ENCODE assay signal across 2 cellular contexts in the genomic region with DNA sequence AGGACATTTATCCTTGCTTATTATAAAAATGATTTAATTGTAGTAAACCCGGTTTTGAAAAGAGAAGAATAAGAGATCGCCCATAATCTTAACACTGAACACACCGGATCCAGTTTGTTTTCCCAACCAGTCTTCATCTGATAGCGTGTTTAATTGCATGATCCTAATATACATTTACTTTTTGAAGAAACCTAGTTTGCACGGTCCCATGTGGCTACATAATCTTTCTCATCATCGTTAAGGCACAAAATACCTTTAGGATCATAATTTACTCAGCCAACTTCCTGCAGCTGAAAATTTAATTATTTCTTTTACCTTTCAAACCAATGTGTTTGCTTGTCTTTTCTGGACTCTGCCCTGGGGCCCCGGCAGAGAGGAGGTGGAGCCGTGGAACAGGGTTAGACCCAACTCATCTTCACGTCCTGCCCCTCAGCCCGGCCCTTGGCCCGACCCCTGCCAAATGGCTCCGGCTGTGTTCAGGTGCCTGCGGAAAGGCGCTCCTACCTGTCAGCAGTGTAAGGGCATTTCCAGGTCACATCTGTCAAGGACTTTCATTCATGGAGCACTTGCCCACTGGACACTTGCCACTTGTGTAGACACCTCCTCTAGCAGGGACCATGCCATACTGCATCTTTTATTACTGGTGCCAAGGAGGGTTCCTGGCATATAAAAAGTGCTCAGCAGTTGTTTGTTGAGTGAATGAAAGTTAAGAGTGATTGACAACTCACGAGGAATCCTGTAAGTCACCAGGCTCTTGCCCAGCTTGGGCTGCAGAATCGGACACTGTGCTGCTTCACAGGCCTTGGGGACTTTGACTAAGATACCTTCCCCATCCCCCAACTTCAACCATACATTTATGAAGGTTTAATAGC.
TF ChIP-seq lines count a peak whose summit lies in the region.

No MANE protein-coding gene starts in this region.

TF ChIP-seq in A549, 52 proteins besides CTCF, POLR2A, EP300 and RAD21:
- TF ChIP-seq, protein P1, sequence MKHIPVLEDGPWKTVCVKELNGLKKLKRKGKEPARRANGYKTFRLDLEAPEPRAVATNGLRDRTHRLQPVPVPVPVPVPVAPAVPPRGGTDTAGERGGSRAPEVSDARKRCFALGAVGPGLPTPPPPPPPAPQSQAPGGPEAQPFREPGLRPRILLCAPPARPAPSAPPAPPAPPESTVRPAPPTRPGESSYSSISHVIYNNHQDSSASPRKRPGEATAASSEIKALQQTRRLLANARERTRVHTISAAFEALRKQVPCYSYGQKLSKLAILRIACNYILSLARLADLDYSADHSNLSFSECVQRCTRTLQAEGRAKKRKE (CRISPR knock-in tag; IDR thresholded peaks at IDR 0.05; ENCODE audit: low read depth): no peak
- TF ChIP-seq, protein P2, sequence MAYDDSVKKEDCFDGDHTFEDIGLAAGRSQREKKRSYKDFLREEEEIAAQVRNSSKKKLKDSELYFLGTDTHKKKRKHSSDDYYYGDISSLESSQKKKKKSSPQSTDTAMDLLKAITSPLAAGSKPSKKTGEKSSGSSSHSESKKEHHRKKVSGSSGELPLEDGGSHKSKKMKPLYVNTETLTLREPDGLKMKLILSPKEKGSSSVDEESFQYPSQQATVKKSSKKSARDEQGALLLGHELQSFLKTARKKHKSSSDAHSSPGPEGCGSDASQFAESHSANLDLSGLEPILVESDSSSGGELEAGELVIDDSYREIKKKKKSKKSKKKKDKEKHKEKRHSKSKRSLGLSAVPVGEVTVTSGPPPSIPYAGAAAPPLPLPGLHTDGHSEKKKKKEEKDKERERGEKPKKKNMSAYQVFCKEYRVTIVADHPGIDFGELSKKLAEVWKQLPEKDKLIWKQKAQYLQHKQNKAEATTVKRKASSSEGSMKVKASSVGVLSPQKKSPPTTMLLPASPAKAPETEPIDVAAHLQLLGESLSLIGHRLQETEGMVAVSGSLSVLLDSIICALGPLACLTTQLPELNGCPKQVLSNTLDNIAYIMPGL (CRISPR knock-in tag; IDR thresholded peaks at IDR 0.05; ENCODE audit: borderline replicate concordance): no peak
- no peak for TF ChIP-seq KDM1A (IDR thresholded peaks at IDR 0.05; ENCODE audit: low read depth)
- TF ChIP-seq ZNF302 (CRISPR knock-in tag; IDR thresholded peaks at IDR 0.05): no peak
- TF ChIP-seq TP53 (CRISPR knock-in tag; IDR thresholded peaks at IDR 0.05): no peak
- TF ChIP-seq, protein P3, sequence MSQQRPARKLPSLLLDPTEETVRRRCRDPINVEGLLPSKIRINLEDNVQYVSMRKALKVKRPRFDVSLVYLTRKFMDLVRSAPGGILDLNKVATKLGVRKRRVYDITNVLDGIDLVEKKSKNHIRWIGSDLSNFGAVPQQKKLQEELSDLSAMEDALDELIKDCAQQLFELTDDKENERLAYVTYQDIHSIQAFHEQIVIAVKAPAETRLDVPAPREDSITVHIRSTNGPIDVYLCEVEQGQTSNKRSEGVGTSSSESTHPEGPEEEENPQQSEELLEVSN (IDR thresholded peaks at IDR 0.05; ENCODE audit: borderline replicate concordance, low read depth): no peak
- no peak for TF ChIP-seq FOXS1 (CRISPR knock-in tag; IDR thresholded peaks at IDR 0.05)
- TF ChIP-seq MAFK (IDR thresholded peaks at IDR 0.05; ENCODE audit: partially characterized antibody): no peak
- TF ChIP-seq ZSCAN20 (CRISPR knock-in tag; IDR thresholded peaks at IDR 0.05): no peak
- TF ChIP-seq BHLHE40 (IDR thresholded peaks at IDR 0.05; ENCODE audit: low read depth, low read length): no peak

TF ChIP-seq in liver, 16 proteins besides CTCF, POLR2A, EP300 and RAD21:
- TF ChIP-seq, protein P4, sequence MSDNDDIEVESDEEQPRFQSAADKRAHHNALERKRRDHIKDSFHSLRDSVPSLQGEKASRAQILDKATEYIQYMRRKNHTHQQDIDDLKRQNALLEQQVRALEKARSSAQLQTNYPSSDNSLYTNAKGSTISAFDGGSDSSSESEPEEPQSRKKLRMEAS (IDR thresholded peaks at IDR 0.05): peak; percentile 35
- TF ChIP-seq FOXA1 (IDR thresholded peaks at IDR 0.05) (no peak), NR2F2 (IDR thresholded peaks at IDR 0.05) (no peak), HNF4A (conservative IDR thresholded peaks at IDR 0.05) (peak; percentile 76 to 79), SP1 (IDR thresholded peaks at IDR 0.05) (peak; percentile 60), YY1 (IDR thresholded peaks at IDR 0.05) (peak; percentile 36), FOXA2 (IDR thresholded peaks at IDR 0.05) (no peak), TAF1 (conservative IDR thresholded peaks at IDR 0.05) (no peak), JUND (IDR thresholded peaks at IDR 0.05) (no peak), HNF4G (IDR thresholded peaks at IDR 0.05) (peak; percentile 26), GABPA (IDR thresholded peaks at IDR 0.05 in 1 of 2, conservative IDR thresholded peaks at IDR 0.05 in 1 of 2) (peak in 1 of 2 donors; percentile 25), EGR1 (IDR thresholded peaks at IDR 0.05; ENCODE audit: low read depth in 2 of 2) (no peak), RXRA (IDR thresholded peaks at IDR 0.05) (peak; percentile 27 to 30)
- TF ChIP-seq, protein P5, sequence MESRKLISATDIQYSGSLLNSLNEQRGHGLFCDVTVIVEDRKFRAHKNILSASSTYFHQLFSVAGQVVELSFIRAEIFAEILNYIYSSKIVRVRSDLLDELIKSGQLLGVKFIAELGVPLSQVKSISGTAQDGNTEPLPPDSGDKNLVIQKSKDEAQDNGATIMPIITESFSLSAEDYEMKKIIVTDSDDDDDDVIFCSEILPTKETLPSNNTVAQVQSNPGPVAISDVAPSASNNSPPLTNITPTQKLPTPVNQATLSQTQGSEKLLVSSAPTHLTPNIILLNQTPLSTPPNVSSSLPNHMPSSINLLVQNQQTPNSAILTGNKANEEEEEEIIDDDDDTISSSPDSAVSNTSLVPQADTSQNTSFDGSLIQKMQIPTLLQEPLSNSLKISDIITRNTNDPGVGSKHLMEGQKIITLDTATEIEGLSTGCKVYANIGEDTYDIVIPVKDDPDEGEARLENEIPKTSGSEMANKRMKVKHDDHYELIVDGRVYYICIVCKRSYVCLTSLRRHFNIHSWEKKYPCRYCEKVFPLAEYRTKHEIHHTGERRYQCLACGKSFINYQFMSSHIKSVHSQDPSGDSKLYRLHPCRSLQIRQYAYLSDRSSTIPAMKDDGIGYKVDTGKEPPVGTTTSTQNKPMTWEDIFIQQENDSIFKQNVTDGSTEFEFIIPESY (IDR thresholded peaks at IDR 0.05): no peak
- TF ChIP-seq, protein P6, sequence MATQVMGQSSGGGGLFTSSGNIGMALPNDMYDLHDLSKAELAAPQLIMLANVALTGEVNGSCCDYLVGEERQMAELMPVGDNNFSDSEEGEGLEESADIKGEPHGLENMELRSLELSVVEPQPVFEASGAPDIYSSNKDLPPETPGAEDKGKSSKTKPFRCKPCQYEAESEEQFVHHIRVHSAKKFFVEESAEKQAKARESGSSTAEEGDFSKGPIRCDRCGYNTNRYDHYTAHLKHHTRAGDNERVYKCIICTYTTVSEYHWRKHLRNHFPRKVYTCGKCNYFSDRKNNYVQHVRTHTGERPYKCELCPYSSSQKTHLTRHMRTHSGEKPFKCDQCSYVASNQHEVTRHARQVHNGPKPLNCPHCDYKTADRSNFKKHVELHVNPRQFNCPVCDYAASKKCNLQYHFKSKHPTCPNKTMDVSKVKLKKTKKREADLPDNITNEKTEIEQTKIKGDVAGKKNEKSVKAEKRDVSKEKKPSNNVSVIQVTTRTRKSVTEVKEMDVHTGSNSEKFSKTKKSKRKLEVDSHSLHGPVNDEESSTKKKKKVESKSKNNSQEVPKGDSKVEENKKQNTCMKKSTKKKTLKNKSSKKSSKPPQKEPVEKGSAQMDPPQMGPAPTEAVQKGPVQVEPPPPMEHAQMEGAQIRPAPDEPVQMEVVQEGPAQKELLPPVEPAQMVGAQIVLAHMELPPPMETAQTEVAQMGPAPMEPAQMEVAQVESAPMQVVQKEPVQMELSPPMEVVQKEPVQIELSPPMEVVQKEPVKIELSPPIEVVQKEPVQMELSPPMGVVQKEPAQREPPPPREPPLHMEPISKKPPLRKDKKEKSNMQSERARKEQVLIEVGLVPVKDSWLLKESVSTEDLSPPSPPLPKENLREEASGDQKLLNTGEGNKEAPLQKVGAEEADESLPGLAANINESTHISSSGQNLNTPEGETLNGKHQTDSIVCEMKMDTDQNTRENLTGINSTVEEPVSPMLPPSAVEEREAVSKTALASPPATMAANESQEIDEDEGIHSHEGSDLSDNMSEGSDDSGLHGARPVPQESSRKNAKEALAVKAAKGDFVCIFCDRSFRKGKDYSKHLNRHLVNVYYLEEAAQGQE (IDR thresholded peaks at IDR 0.05): no peak
- TF ChIP-seq, protein P7, sequence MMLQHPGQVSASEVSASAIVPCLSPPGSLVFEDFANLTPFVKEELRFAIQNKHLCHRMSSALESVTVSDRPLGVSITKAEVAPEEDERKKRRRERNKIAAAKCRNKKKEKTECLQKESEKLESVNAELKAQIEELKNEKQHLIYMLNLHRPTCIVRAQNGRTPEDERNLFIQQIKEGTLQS (IDR thresholded peaks at IDR 0.05): no peak
